Comparison of ENCODE assay signal across 31 cellular contexts in genomic region chr9:84405666-84406065, GRCh38.
"Had no signal": no experiment of that assay in that cellular context is flagged by ENCODE, and none has a peak within 500 bp of the region (broad histone marks: within the 10 kb centered on the region; RNA-seq: fewer than 3 reads in every experiment).

No MANE protein-coding gene starts in this region.

- H3K4me1 ChIP-seq: adrenal gland, ascending aorta, body of pancreas, breast epithelium had no signal

- ATAC-seq: activated naive CD8-positive, alpha-beta T cell treated with anti-CD3 and anti-CD28 coated beads, Interleukin-2, amount 50 U/mL, for 24 hours; activated T-cell treated with anti-CD3 and anti-CD28 coated beads, Interleukin-2, amount 50 U/mL, for 4 hours; activated T-cell treated with anti-CD3 and anti-CD28 coated beads, Interleukin-2, amount 50 U/mL, for 72 hours; activated T-helper 17 cell treated with anti-CD3 and anti-CD28 coated beads, Interleukin-2, amount 50 U/mL, for 72 hours; body of pancreas had no signal

- H3K4me3 ChIP-seq: adrenal gland, ascending aorta, body of pancreas, breast epithelium, cardiac muscle cell had no signal

- H3K36me3 ChIP-seq: adrenal gland, ascending aorta, brain microvascular endothelial cell, breast epithelium, cardiac muscle cell had no signal

- DNase-seq: activated effector memory CD4-positive, alpha-beta T cell treated with anti-CD3 and anti-CD28 coated beads, Interleukin-2, amount 50 U/mL, for 16 hours; activated effector memory CD4-positive, alpha-beta T cell treated with Interleukin-2 at 50 U/mL for 16 hours; activated gamma-delta T cell; activated gamma-delta T cell treated with Interleukin-2 at 50 U/mL for 16 hours; activated naive CD4-positive, alpha-beta T cell; activated naive CD4-positive, alpha-beta T cell treated with anti-CD3 and anti-CD28 coated beads for 36 hours; activated naive CD4-positive, alpha-beta T cell treated with anti-CD3 and anti-CD28 coated beads, Interleukin-2, amount 10 ng/mL, durations not matched to agents 7 days and 5 days; activated naive CD4-positive, alpha-beta T cell treated with anti-CD3 and anti-CD28 coated beads, Interleukin-2, amount 50 U/mL, for 16 hours; activated naive CD4-positive, alpha-beta T cell treated with Interleukin-2 at 50 U/mL for 16 hours; activated naive CD8-positive, alpha-beta T cell treated with anti-CD3 and anti-CD28 coated beads for 36 hours; activated naive CD8-positive, alpha-beta T cell treated with anti-CD3 and anti-CD28 coated beads, Interleukin-2, amount 10 ng/mL, durations not matched to agents 7 days and 5 days; activated naive CD8-positive, alpha-beta T cell treated with anti-CD3 and anti-CD28 coated beads, Interleukin-2, amount 50 U/mL, for 24 hours; activated T-cell treated with anti-CD3 and anti-CD28 coated beads, Interleukin-2, amount 50 U/mL, for 1 hour; activated T-cell treated with anti-CD3 and anti-CD28 coated beads, Interleukin-2, amount 50 U/mL, for 24 hours; activated T-cell treated with anti-CD3 and anti-CD28 coated beads, Interleukin-2, amount 50 U/mL, for 4 hours; activated T-cell treated with anti-CD3 and anti-CD28 coated beads, Interleukin-2, amount 50 U/mL, for 48 hours; activated T-cell treated with anti-CD3 and anti-CD28 coated beads, Interleukin-2, amount 50 U/mL, for 72 hours; adrenal gland; amniotic stem cell; amygdala; anterior cingulate cortex; aorta; body of pancreas; brain microvascular endothelial cell; caudate nucleus; central memory CD4-positive, alpha-beta T cell; cerebellar nuclear complex had no signal

- H3K27ac ChIP-seq: adrenal gland, ascending aorta, body of pancreas, brain microvascular endothelial cell, breast epithelium, cardiac muscle cell had no signal

- H3K9me3 ChIP-seq: adrenal gland, ascending aorta, body of pancreas, breast epithelium had no signal

- H3K27me3 ChIP-seq: adrenal gland, ascending aorta, body of pancreas, brain microvascular endothelial cell, breast epithelium, cardiac muscle cell had no signal
